ENCODE assay signal across 13 cellular contexts in genomic region chr5:135353952-135354721, GRCh38. TPM values are rescaled to one million over a fixed set of nuclear protein-coding genes. Genes with fewer than 3 reads are reported as not detected.
DNase-seq lines count a peak whose midpoint lies in the region; ATAC-seq and TF ChIP-seq lines count a peak whose summit lies in the region.
"Had no signal": no experiment of that assay in that cellular context is flagged by ENCODE, and none has a peak within 500 bp of the region (broad histone marks: within the 10 kb centered on the region; RNA-seq: fewer than 3 reads in every experiment).

No MANE protein-coding gene starts in this region.

- H3K9me3 ChIP-seq in sigmoid colon = no peaks in the 10 kb centered on the region
- H3K9me3 ChIP-seq: HAP-1 had no signal

- no peak overlapping the region for H3K27ac Mint-ChIP-seq in activated naive CD8-positive, alpha-beta T cell treated with anti-CD3 and anti-CD28 coated beads, Interleukin-2, amount 50 U/mL, for 24 hours
- H3K27ac Mint-ChIP-seq: activated T-helper 17 cell treated with anti-CD3 and anti-CD28 coated beads, Interleukin-2, amount 50 U/mL, for 72 hours had no signal

- ATAC-seq in activated naive CD8-positive, alpha-beta T cell treated with anti-CD3 and anti-CD28 coated beads, Interleukin-2, amount 50 U/mL, for 24 hours = no peak
- ATAC-seq: activated T-helper 17 cell treated with anti-CD3 and anti-CD28 coated beads, Interleukin-2, amount 50 U/mL, for 72 hours had no signal

- no peaks in the 10 kb centered on the region for H3K27me3 Mint-ChIP-seq in activated naive CD8-positive, alpha-beta T cell treated with anti-CD3 and anti-CD28 coated beads, Interleukin-2, amount 50 U/mL, for 24 hours
- H3K27me3 Mint-ChIP-seq: activated T-helper 17 cell treated with anti-CD3 and anti-CD28 coated beads, Interleukin-2, amount 50 U/mL, for 72 hours had no signal

- WGBS in sigmoid colon, 2 donors = 80 to 87% methylated on average over 4 of the region's 4 CpGs

- no peaks in the 10 kb centered on the region for H3K27me3 ChIP-seq in sigmoid colon

- no peaks in the 10 kb centered on the region for H3K4me1 Mint-ChIP-seq in activated naive CD8-positive, alpha-beta T cell treated with anti-CD3 and anti-CD28 coated beads, Interleukin-2, amount 50 U/mL, for 24 hours
- H3K4me1 Mint-ChIP-seq: activated T-helper 17 cell treated with anti-CD3 and anti-CD28 coated beads, Interleukin-2, amount 50 U/mL, for 72 hours had no signal

- in situ Hi-C loops in GM13977 (cut with MboI; ENCODE audit: low pct_unique_long_range_greater_than_20kb, low sequenced_read_pairs, unreplicated experiment) = no loop called here

- no peak for TF ChIP-seq POLR2A in sigmoid colon (IDR thresholded peaks at IDR 0.05)

- H3K36me3 Mint-ChIP-seq in activated naive CD8-positive, alpha-beta T cell treated with anti-CD3 and anti-CD28 coated beads, Interleukin-2, amount 50 U/mL, for 24 hours (ENCODE audit: low read depth) = peaks cover 40% of the 10 kb centered on the region

- TF ChIP-seq CTCF in fibroblast of pulmonary artery (IDR thresholded peaks at IDR 0.05; ENCODE audit: low read length, missing control alignments) = no peak
- TF ChIP-seq CTCF in sigmoid colon (IDR thresholded peaks at IDR 0.05) = no peak
- no peak for TF ChIP-seq CTCF in GM13977 (IDR thresholded peaks at IDR 0.05; ENCODE audit: extremely low read depth, insufficient read depth, missing control alignments)

- H3K4me1 ChIP-seq in sigmoid colon = peaks cover 0 to 56% (median 48%) of the 10 kb centered on the region in 4 donors
- H3K4me1 ChIP-seq: HAP-1 had no signal

- peaks cover 0 to 14% (median 10%) of the 10 kb centered on the region in 4 donors for H3K36me3 ChIP-seq in sigmoid colon

- no peaks in the 10 kb centered on the region for H3K9me3 Mint-ChIP-seq in activated naive CD8-positive, alpha-beta T cell treated with anti-CD3 and anti-CD28 coated beads, Interleukin-2, amount 50 U/mL, for 24 hours
- H3K9me3 Mint-ChIP-seq: activated T-helper 17 cell treated with anti-CD3 and anti-CD28 coated beads, Interleukin-2, amount 50 U/mL, for 72 hours; immature natural killer cell had no signal

- intact Hi-C loops in sigmoid colon (cut with DNase I) = no loop called here

- H3K4me3 ChIP-seq in fibroblast of pulmonary artery (replicated peaks; ENCODE audit: low read depth, low read length) (no peak overlapping the region), sigmoid colon (no peak overlapping the region)
- H3K4me3 ChIP-seq: HAP-1 had no signal

- H3K27ac ChIP-seq in sigmoid colon = peak overlapping the region; percentile 36 to 79 (median 74)
- H3K27ac ChIP-seq: parathyroid adenoma had no signal

- H3K4me3 Mint-ChIP-seq in activated naive CD8-positive, alpha-beta T cell treated with anti-CD3 and anti-CD28 coated beads, Interleukin-2, amount 50 U/mL, for 24 hours = no peak overlapping the region
- H3K4me3 Mint-ChIP-seq: activated T-helper 17 cell treated with anti-CD3 and anti-CD28 coated beads, Interleukin-2, amount 50 U/mL, for 72 hours; immature natural killer cell had no signal

- TF ChIP-seq EP300 in sigmoid colon (IDR thresholded peaks at IDR 0.05) = no peak

- DNase-seq in ELR (ENCODE audit: low read depth) = peak; percentile 59
- DNase-seq in RPMI7951 (ENCODE audit: low read depth) = peak; percentile 70
- DNase-seq in fibroblast of pulmonary artery (ENCODE audit: low read depth) = peak; percentile 84
- peak; percentile 63 for DNase-seq in sigmoid colon
- no peak for DNase-seq in GM13977 (ENCODE audit: low spot score)
- DNase-seq in activated gamma-delta T cell (lab: John Stamatoyannopoulos, UW) = no peak
- DNase-seq in RPMI8226 = no peak
- no peak for DNase-seq in activated naive CD8-positive, alpha-beta T cell treated with anti-CD3 and anti-CD28 coated beads, Interleukin-2, amount 50 U/mL, for 24 hours
- DNase-seq: effector memory CD4-positive, alpha-beta T cell; immature natural killer cell had no signal

RNA-seq across cellular contexts. Expression of gene MACROH2A1, which starts 44.9 kb away (rescaled TPM):
- 235 and 252 TPM in 2 replicates for total RNA-seq in RPMI7951 (2014; rRNA removed; shearing (Covaris generic))
- 100 to 1,000 TPM; 153 to 191 (median 179) TPM for total RNA-seq in sigmoid colon
- polyA plus RNA-seq in sigmoid colon = 100 to 1,000 TPM; 123 to 202 (median 175) TPM

Comparison
In these comparisons a context has a peak if more than half of its experiments do, and no peak if none do; other contexts are left out.
1. DNase-seq: peak in ELR (single experiment), RPMI7951 (single experiment), fibroblast of pulmonary artery (single experiment) and sigmoid colon (single experiment); none in GM13977 (single experiment), activated gamma-delta T cell (single experiment), RPMI8226 (single experiment) and activated naive CD8-positive, alpha-beta T cell treated with anti-CD3 and anti-CD28 coated beads, Interleukin-2, amount 50 U/mL, for 24 hours (single experiment).